Comparison of ENCODE assay signal across 12 cellular contexts in the genomic region with DNA sequence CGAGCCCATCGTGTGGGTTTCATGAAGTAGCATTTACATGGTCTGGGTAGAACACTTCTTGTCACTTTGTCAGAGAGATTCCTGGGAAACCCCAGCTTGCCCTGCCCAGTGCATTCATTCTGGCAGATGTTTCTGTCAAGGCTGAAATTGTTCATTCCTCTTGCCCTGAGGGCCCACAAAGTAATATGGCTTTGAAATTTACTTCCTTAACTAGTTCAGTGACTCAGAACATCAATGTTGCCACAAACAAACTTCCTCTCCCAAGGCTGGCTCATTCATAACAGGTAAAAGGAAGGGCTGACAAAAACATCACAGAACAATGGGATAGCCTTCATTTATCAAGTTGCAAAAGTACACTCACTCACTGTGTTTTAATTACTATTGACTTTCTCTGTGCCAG. TPM values are rescaled to one million over a fixed set of nuclear protein-coding genes. Genes with fewer than 3 reads are reported as not detected.
DNase-seq lines count a peak whose midpoint lies in the region; ATAC-seq, FAIRE-seq and TF ChIP-seq lines count a peak whose summit lies in the region.
"Had no signal": no experiment of that assay in that cellular context is flagged by ENCODE, and none has a peak within 500 bp of the region (broad histone marks: within the 10 kb centered on the region; RNA-seq: fewer than 3 reads in every experiment).

No MANE protein-coding gene starts in this region.

- H2AFZ ChIP-seq in HCT116 (ENCODE audit: low read depth, low read length, poor library complexity, severe bottlenecking): no peak overlapping the region

- H3K9me2 ChIP-seq in HCT116 (ENCODE audit: insufficient read depth): no peaks in the 10 kb centered on the region

- no peaks in the 10 kb centered on the region for H3K9me3 ChIP-seq in HCT116 (ENCODE audit: control insufficient read depth in 1 of 2, insufficient read depth in 1 of 2, low read depth in 1 of 2, low read length in 2 of 2)
- H3K9me3 ChIP-seq: left lung, thoracic aorta had no signal

- TF ChIP-seq CTCF in HCT116 (IDR thresholded peaks at IDR 0.05 in 2 of 3, conservative IDR thresholded peaks at IDR 0.05 in 1 of 3; ENCODE audit: borderline replicate concordance in 1 of 3, insufficient read depth in 1 of 3, low read depth in 2 of 3, low read length in 2 of 3): no peak
- TF ChIP-seq CTCF in bronchial epithelial cell (IDR thresholded peaks at IDR 0.05; ENCODE audit: insufficient read depth, low read length, severe bottlenecking): no peak

- H3K27me3 ChIP-seq in HCT116 (ENCODE audit: insufficient read depth, low read length): no peaks in the 10 kb centered on the region
- peaks cover 2% of the 10 kb centered on the region for H3K27me3 ChIP-seq in bronchial epithelial cell (ENCODE audit: control insufficient read depth, insufficient read depth, low read length)
- H3K27me3 ChIP-seq: left lung had no signal

- H3K4me1 ChIP-seq in HCT116 (ENCODE audit: control insufficient read depth in 1 of 2, insufficient read depth in 2 of 2, low read length in 2 of 2): peaks cover 18 to 43% of the 10 kb centered on the region in 2 experiments

- H3K36me3 ChIP-seq in HCT116 (ENCODE audit: control insufficient read depth in 1 of 2, insufficient read depth in 2 of 2, low read length in 2 of 2) (no peaks in the 10 kb centered on the region), bronchial epithelial cell (ENCODE audit: control insufficient read depth, insufficient read depth, low read length) (no peaks in the 10 kb centered on the region)
- H3K36me3 ChIP-seq: left lung, thoracic aorta had no signal

- no peak for TF ChIP-seq POLR2A in HCT116 (IDR thresholded peaks at IDR 0.05; ENCODE audit: borderline replicate concordance, extremely low read depth, insufficient read depth, insufficient read length)

- ATAC-seq in HCT116 (no peak), GM18519 (IDR thresholded peaks at IDR 0.05; ENCODE audit: low FRiP score, unreplicated experiment) (no peak)
- ATAC-seq: left lung had no signal

- no peaks in the 10 kb centered on the region for H4K20me1 ChIP-seq in HCT116 (ENCODE audit: insufficient read depth)

- intact Hi-C loops in HCT116 (cut with micrococcal nuclease): no loop called here

- H3K79me2 ChIP-seq in HCT116 (ENCODE audit: insufficient read depth, low read length): no peaks in the 10 kb centered on the region

- FAIRE-seq in bronchial epithelial cell (lab: Jason Lieb, UNC): peak; percentile 87
- FAIRE-seq: endometrium had no signal

- peak; percentile 45 for TF ChIP-seq RAD21 in HCT116 (IDR thresholded peaks at IDR 0.05; ENCODE audit: low read depth)

- H3K27ac ChIP-seq in HCT116 (ENCODE audit: low read depth, low read length): no peak overlapping the region
- no peak overlapping the region for H3K27ac ChIP-seq in substantia nigra (ENCODE audit: low read depth, low read length, poor library complexity, severe bottlenecking)
- H3K27ac ChIP-seq: thoracic aorta had no signal

- H3K4me2 ChIP-seq in HCT116 (ENCODE audit: low read length): peak overlapping the region; percentile 54

- CTCF ChIA-PET in HCT116 (lab: Charles Lee): no interaction called here

- H3K9ac ChIP-seq in HCT116 (ENCODE audit: low read length): no peak overlapping the region

- DNase-seq in HCT116 (ENCODE audit: low read depth, low spot score) (peak; percentile 80), NOMO-1 (lab: John Stamatoyannopoulos, UW; ENCODE audit: unreplicated experiment in 2 of 2) (peak; percentile 45 to 72), bronchial epithelial cell (ENCODE audit: low read depth) (peak; percentile 98), pulmonary artery endothelial cell (ENCODE audit: low read depth, low spot score) (peak; percentile 59), NCI-H345 (lab: John Stamatoyannopoulos, UW) (no peak), substantia nigra (lab: John Stamatoyannopoulos, UW) (no peak), pons (ENCODE audit: low spot score) (no peak)
- DNase-seq: activated naive CD4-positive, alpha-beta T cell treated with anti-CD3 and anti-CD28 coated beads for 36 hours; left lung had no signal

- BruUV-seq in HCT116 (replicated peaks; lab: Mats Ljungman, UMichigan): no TSS peak

- H3K4me3 ChIP-seq in HCT116 (replicated peaks in 1 of 2; ENCODE audit: low read depth in 1 of 2, low read length in 2 of 2) (no peak overlapping the region), bronchial epithelial cell (ENCODE audit: low read depth, low read length) (no peak overlapping the region)
- H3K4me3 ChIP-seq: left lung, thoracic aorta had no signal

- RAD21 ChIA-PET in HCT116 (lab: Charles Lee; ENCODE audit: low non-redundant PET in 1 of 2, low total read pairs in 2 of 2, uncharacterized antibody in 2 of 2, unreplicated experiment in 2 of 2): no interaction called here

- POLR2A ChIA-PET in HCT116 (lab: Charles Lee): interaction anchor here (1.5 kb wide), 1 partner anchor 10 kb away, joined by 4 read pairs; no protein-coding TSS in a partner anchor

TF ChIP-seq in HCT116, 20 proteins besides CTCF, POLR2A, EP300 and RAD21 (continues in another document):
- peak; percentile 90 for TF ChIP-seq CBX3 (IDR thresholded peaks at IDR 0.05; ENCODE audit: low read depth)
- TF ChIP-seq POLR2AphosphoS5 (IDR thresholded peaks at IDR 0.05; ENCODE audit: low read depth, low read length): no peak; the same call in 1 of the 2 replicates
- TF ChIP-seq ZNF274 (IDR thresholded peaks at IDR 0.05; ENCODE audit: low read depth, low read length): no peak
- TF ChIP-seq, protein P1, sequence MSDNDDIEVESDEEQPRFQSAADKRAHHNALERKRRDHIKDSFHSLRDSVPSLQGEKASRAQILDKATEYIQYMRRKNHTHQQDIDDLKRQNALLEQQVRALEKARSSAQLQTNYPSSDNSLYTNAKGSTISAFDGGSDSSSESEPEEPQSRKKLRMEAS (IDR thresholded peaks at IDR 0.05): peak; percentile 83
- TF ChIP-seq, protein P2, sequence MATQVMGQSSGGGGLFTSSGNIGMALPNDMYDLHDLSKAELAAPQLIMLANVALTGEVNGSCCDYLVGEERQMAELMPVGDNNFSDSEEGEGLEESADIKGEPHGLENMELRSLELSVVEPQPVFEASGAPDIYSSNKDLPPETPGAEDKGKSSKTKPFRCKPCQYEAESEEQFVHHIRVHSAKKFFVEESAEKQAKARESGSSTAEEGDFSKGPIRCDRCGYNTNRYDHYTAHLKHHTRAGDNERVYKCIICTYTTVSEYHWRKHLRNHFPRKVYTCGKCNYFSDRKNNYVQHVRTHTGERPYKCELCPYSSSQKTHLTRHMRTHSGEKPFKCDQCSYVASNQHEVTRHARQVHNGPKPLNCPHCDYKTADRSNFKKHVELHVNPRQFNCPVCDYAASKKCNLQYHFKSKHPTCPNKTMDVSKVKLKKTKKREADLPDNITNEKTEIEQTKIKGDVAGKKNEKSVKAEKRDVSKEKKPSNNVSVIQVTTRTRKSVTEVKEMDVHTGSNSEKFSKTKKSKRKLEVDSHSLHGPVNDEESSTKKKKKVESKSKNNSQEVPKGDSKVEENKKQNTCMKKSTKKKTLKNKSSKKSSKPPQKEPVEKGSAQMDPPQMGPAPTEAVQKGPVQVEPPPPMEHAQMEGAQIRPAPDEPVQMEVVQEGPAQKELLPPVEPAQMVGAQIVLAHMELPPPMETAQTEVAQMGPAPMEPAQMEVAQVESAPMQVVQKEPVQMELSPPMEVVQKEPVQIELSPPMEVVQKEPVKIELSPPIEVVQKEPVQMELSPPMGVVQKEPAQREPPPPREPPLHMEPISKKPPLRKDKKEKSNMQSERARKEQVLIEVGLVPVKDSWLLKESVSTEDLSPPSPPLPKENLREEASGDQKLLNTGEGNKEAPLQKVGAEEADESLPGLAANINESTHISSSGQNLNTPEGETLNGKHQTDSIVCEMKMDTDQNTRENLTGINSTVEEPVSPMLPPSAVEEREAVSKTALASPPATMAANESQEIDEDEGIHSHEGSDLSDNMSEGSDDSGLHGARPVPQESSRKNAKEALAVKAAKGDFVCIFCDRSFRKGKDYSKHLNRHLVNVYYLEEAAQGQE (IDR thresholded peaks at IDR 0.05; ENCODE audit: low read depth): no peak
- no peak for TF ChIP-seq EZH2 (IDR thresholded peaks at IDR 0.05)
- TF ChIP-seq JUND (IDR thresholded peaks at IDR 0.05): peak; percentile 94
- TF ChIP-seq, protein P3, sequence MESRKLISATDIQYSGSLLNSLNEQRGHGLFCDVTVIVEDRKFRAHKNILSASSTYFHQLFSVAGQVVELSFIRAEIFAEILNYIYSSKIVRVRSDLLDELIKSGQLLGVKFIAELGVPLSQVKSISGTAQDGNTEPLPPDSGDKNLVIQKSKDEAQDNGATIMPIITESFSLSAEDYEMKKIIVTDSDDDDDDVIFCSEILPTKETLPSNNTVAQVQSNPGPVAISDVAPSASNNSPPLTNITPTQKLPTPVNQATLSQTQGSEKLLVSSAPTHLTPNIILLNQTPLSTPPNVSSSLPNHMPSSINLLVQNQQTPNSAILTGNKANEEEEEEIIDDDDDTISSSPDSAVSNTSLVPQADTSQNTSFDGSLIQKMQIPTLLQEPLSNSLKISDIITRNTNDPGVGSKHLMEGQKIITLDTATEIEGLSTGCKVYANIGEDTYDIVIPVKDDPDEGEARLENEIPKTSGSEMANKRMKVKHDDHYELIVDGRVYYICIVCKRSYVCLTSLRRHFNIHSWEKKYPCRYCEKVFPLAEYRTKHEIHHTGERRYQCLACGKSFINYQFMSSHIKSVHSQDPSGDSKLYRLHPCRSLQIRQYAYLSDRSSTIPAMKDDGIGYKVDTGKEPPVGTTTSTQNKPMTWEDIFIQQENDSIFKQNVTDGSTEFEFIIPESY (IDR thresholded peaks at IDR 0.05; ENCODE audit: extremely low read depth, insufficient replicate concordance, low read length): no peak
- TF ChIP-seq FOSL1 (IDR thresholded peaks at IDR 0.05; ENCODE audit: low read depth): peak; percentile 89
- peak; percentile 96 for TF ChIP-seq SIN3A (IDR thresholded peaks at IDR 0.05; ENCODE audit: low read depth)
- TF ChIP-seq TCF7L2 (IDR thresholded peaks at IDR 0.05; ENCODE audit: borderline replicate concordance, extremely low read depth, insufficient read depth, insufficient read length): no peak
- no peak; the same call in 1 of the 2 replicates for TF ChIP-seq ELF1 (IDR thresholded peaks at IDR 0.05; ENCODE audit: borderline replicate concordance, low read depth)
- no peak for TF ChIP-seq ZFX (IDR thresholded peaks at IDR 0.05)
- TF ChIP-seq EGR1 (IDR thresholded peaks at IDR 0.05; ENCODE audit: low read depth): 0 out of 2 replicates have a peak, but pooled peaks have one; percentile 32
- no peak for TF ChIP-seq EZH2phosphoT487 (IDR thresholded peaks at IDR 0.05; ENCODE audit: borderline replicate concordance)
- peak; percentile 87 for TF ChIP-seq CEBPB (IDR thresholded peaks at IDR 0.05; ENCODE audit: low read depth)
- TF ChIP-seq, protein P4, sequence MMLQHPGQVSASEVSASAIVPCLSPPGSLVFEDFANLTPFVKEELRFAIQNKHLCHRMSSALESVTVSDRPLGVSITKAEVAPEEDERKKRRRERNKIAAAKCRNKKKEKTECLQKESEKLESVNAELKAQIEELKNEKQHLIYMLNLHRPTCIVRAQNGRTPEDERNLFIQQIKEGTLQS (IDR thresholded peaks at IDR 0.05): no peak
- peak; percentile 76; the same call in 1 of the 2 replicates for TF ChIP-seq SRF (IDR thresholded peaks at IDR 0.05; ENCODE audit: low read depth)

RNA-seq across cellular contexts. Expression of a gene that starts 5.0 kb away (rescaled TPM):
- total RNA-seq in HCT116 (2021; ENCODE audit: unreplicated experiment) (32.4 TPM), bronchial epithelial cell (2.7 and 3.9 TPM in 2 replicates), pulmonary artery endothelial cell (12.4 and 34.5 TPM in 2 replicates)
- 37.3 and 44.7 TPM in 2 replicates for polyA plus RNA-seq in HCT116 (2012)

Comparison
In these comparisons a context has a peak if more than half of its experiments do, and no peak if none do; other contexts are left out.
1. DNase-seq: peak in HCT116 (single experiment), NOMO-1 (2 of 2), bronchial epithelial cell (single experiment) and pulmonary artery endothelial cell (single experiment); none in NCI-H345 (single experiment), substantia nigra (0 of 49) and pons (single experiment).